Comparison of ENCODE assay signal across 10 cellular contexts in genomic region chr1:157595356-157595755, GRCh38. TPM values are rescaled to one million over a fixed set of nuclear protein-coding genes. Genes with fewer than 3 reads are reported as not detected.
DNase-seq lines count a peak whose midpoint lies in the region; ATAC-seq and TF ChIP-seq lines count a peak whose summit lies in the region.
"Had no signal": no experiment of that assay in that cellular context is flagged by ENCODE, and none has a peak within 500 bp of the region (broad histone marks: within the 10 kb centered on the region; RNA-seq: fewer than 3 reads in every experiment).

No MANE protein-coding gene starts in this region.

- CTCF ChIA-PET in Caco-2 (lab: Charles Lee): no interaction called here

- no peak overlapping the region for H3K27ac Mint-ChIP-seq in Caco-2 (ENCODE audit: unreplicated experiment)

- H3K36me3 ChIP-seq in Caco-2 (ENCODE audit: control insufficient read depth, insufficient read depth, low read length): no peaks in the 10 kb centered on the region

- no peaks in the 10 kb centered on the region for H3K4me1 ChIP-seq in Caco-2

- peaks cover 2% of the 10 kb centered on the region for H3K27me3 Mint-ChIP-seq in Caco-2 (ENCODE audit: insufficient read depth, unreplicated experiment)

- no peak for TF ChIP-seq CTCF in Caco-2 (IDR thresholded peaks at IDR 0.05; ENCODE audit: insufficient read depth in 1 of 2, low read depth in 1 of 2, low read length in 1 of 2, severe bottlenecking in 1 of 2, unreplicated experiment in 1 of 2)

- intact Hi-C loops in Caco-2 (cut with micrococcal nuclease; ENCODE audit: unreplicated experiment): no loop called here

- peak; percentile 14 for DNase-seq in SW480 (ENCODE audit: low spot score)
- DNase-seq in erythroblast (lab: John Stamatoyannopoulos, UW): no peak
- DNase-seq in glomerular visceral epithelial cell (ENCODE audit: extremely low spot score): no peak
- no peak for DNase-seq in Caco-2
- DNase-seq: effector CD4-positive, alpha-beta T cell; left cardiac atrium had no signal

- H3K27me3 ChIP-seq in Caco-2 (replicated peaks; ENCODE audit: control insufficient read depth, insufficient read depth, low read length): no peaks in the 10 kb centered on the region

- peak; percentile 44 for ATAC-seq in GM18499 (IDR thresholded peaks at IDR 0.05; ENCODE audit: insufficient read depth, unreplicated experiment)
- peak; percentile 60 for ATAC-seq in GM21526 (IDR thresholded peaks at IDR 0.05; ENCODE audit: low FRiP score, unreplicated experiment)
- ATAC-seq in HG03378 (IDR thresholded peaks at IDR 0.05; ENCODE audit: unreplicated experiment): peak; percentile 60
- no peak for ATAC-seq in esophagus mucosa
- ATAC-seq: left cardiac atrium had no signal

- no peak for TF ChIP-seq POLR2A in erythroblast (IDR thresholded peaks at IDR 0.05; ENCODE audit: low read length)

- no peaks in the 10 kb centered on the region for H3K36me3 Mint-ChIP-seq in Caco-2 (ENCODE audit: insufficient read depth, unreplicated experiment)

- H3K4me3 Mint-ChIP-seq in Caco-2 (ENCODE audit: unreplicated experiment): no peak overlapping the region

- POLR2A ChIA-PET in Caco-2 (lab: Charles Lee): no interaction called here

- H3K9me3 Mint-ChIP-seq in Caco-2 (ENCODE audit: unreplicated experiment): no peaks in the 10 kb centered on the region

- no peak overlapping the region for H3K4me3 ChIP-seq in Caco-2 (ENCODE audit: low read depth, low read length)

- BruUV-seq in Caco-2 (replicated peaks; lab: Mats Ljungman, UMichigan): no TSS peak

- H3K9me3 ChIP-seq in Caco-2: no peaks in the 10 kb centered on the region

- H3K4me1 Mint-ChIP-seq in Caco-2 (ENCODE audit: low read depth, unreplicated experiment): no peaks in the 10 kb centered on the region

RNA-seq across cellular contexts. Expression of gene FCRL4, which starts 2.5 kb away (rescaled TPM):
- total RNA-seq in esophagus mucosa (0.04 TPM), Caco-2 (2022) (not detected in 2 replicates)
- total RNA-seq: left cardiac atrium had no signal

RNA-seq across cellular contexts. Expression of gene FCRL5, which starts 43.0 kb away (rescaled TPM):
- total RNA-seq in esophagus mucosa (0.72 TPM), Caco-2 (2022) (not detected in 2 replicates)
